ENCODE assay signal across 20 cellular contexts in the genomic region with DNA sequence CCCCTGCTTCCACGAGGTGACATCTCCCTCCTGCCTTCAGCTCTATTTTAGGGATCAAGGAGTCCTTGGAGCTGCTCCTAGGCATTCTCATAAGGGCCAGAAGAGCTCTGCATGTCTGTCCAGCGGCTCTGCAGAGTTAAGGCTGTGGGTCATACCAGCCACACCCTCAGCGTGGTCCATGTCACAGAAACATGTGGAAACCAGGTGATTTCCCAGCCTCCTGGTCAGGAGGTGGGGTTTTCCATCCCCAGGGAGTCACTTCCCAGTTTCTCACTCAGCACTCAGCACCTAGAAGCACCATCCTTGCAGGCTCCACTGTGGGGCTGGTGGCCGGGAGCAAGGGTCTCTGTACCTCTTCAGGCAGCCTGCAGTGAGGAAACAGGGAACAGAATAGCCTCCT. TPM values are rescaled to one million over a fixed set of nuclear protein-coding genes. Genes with fewer than 3 reads are reported as not detected.
DNase-seq lines count a peak whose midpoint lies in the region; ATAC-seq and TF ChIP-seq lines count a peak whose summit lies in the region.
"Had no signal": no experiment of that assay in that cellular context is flagged by ENCODE, and none has a peak within 500 bp of the region (broad histone marks: within the 10 kb centered on the region; RNA-seq: fewer than 3 reads in every experiment).

No MANE protein-coding gene starts in this region.

- ATAC-seq in IMR-90 (ENCODE audit: low read depth): no peak
- ATAC-seq in stimulated activated memory B cell treated with anti-CD40 and anti-IgM and Interleukin-4, amounts not matched to agents 10 μg/mL and 1 μg/mL and 100 μg/mL, for 72 hours: no peak
- no peak for ATAC-seq in HG02588 (IDR thresholded peaks at IDR 0.05; ENCODE audit: unreplicated experiment)
- no peak for ATAC-seq in HG03045 (IDR thresholded peaks at IDR 0.05; ENCODE audit: unreplicated experiment)
- ATAC-seq in body of pancreas: no peak
- ATAC-seq: T-cell had no signal

- H3K14ac ChIP-seq in IMR-90 (replicated peaks; ENCODE audit: low read depth, low read length): no peak overlapping the region

- WGBS in IMR-90 (ENCODE audit: extremely low coverage in 2 of 2, insufficient read length in 1 of 2), 2 experiments: no CpG with 5 or more reads among the region's 4 CpGs
- WGBS in body of pancreas, 2 donors: 74 to 100% methylated on average over 2 to 4 of the region's 4 CpGs

- intact Hi-C loops in IMR-90 (cut with micrococcal nuclease): no loop called here
- intact Hi-C loops in body of pancreas (cut with DNase I): no loop called here

- H3K4ac ChIP-seq in IMR-90 (ENCODE audit: low read depth, low read length): no peak overlapping the region; the same call in 1 of the 2 replicates

- no peaks in the 10 kb centered on the region; the same call in 1 of the 2 replicates for H4K20me1 ChIP-seq in IMR-90 (ENCODE audit: insufficient read depth, low read length)

- no TSS peak for BruUV-seq in IMR-90 (replicated peaks; lab: Mats Ljungman, UMichigan)

- H3K4me1 Mint-ChIP-seq in stimulated activated memory B cell treated with anti-CD40 and anti-IgM and Interleukin-4, amounts not matched to agents 10 μg/mL and 1 μg/mL and 100 μg/mL, for 72 hours: peaks cover 91% of the 10 kb centered on the region

- H3K9me1 ChIP-seq in IMR-90 (ENCODE audit: insufficient read depth, low read length): peaks cover 21% of the 10 kb centered on the region

- H2AK9ac ChIP-seq in IMR-90 (replicated peaks; ENCODE audit: low read depth, low read length, poor library complexity): no peak overlapping the region

- H3K36me3 Mint-ChIP-seq in stimulated activated memory B cell treated with anti-CD40 and anti-IgM and Interleukin-4, amounts not matched to agents 10 μg/mL and 1 μg/mL and 100 μg/mL, for 72 hours: peaks cover 31% of the 10 kb centered on the region
- H3K36me3 Mint-ChIP-seq: IgD-negative memory B cell had no signal

- no peak overlapping the region for H3K23ac ChIP-seq in IMR-90 (ENCODE audit: low read depth, low read length)

- peak overlapping the region; percentile 92 for H3K27ac Mint-ChIP-seq in stimulated activated memory B cell treated with anti-CD40 and anti-IgM and Interleukin-4, amounts not matched to agents 10 μg/mL and 1 μg/mL and 100 μg/mL, for 72 hours

- TF ChIP-seq CTCF in IMR-90 (conservative IDR thresholded peaks at IDR 0.05; ENCODE audit: low read depth, low read length) (no peak), body of pancreas (IDR thresholded peaks at IDR 0.05) (no peak)

- H2AFZ ChIP-seq in IMR-90 (replicated peaks; ENCODE audit: low read length, poor library complexity): no peak overlapping the region
- H2AFZ ChIP-seq: GM23248 had no signal

- no peak overlapping the region for H3K27ac ChIP-seq in IMR-90 (ENCODE audit: insufficient read depth, low read length)
- H3K27ac ChIP-seq in body of pancreas: no peak overlapping the region
- H3K27ac ChIP-seq: GM23248, SJCRH30 had no signal

- dilution Hi-C loops in IMR-90 (cut with HindIII; ENCODE audit: low sequenced_read_pairs, unreplicated experiment): no loop called here

- H3K79me1 ChIP-seq in IMR-90 (ENCODE audit: low read depth in 1 of 2, low read length in 2 of 2): no peaks in the 10 kb centered on the region

- H3K27me3 ChIP-seq in IMR-90 (ENCODE audit: control insufficient read depth, insufficient read depth, low read length) (no peaks in the 10 kb centered on the region), body of pancreas (no peaks in the 10 kb centered on the region)
- H3K27me3 ChIP-seq: SJCRH30 had no signal

- CTCF ChIA-PET in IMR-90 (lab: Yijun Ruan, JAX): no interaction called here

- H2BK5ac ChIP-seq in IMR-90 (ENCODE audit: low read depth, low read length, poor library complexity, severe bottlenecking): no peak overlapping the region

- H3K9me3 ChIP-seq in IMR-90 (ENCODE audit: control insufficient read depth, insufficient read depth, low read length) (no peaks in the 10 kb centered on the region), body of pancreas (no peaks in the 10 kb centered on the region)
- H3K9me3 ChIP-seq: BE2C, HAP-1, SJCRH30 had no signal

- TF ChIP-seq RAD21 in IMR-90 (IDR thresholded peaks at IDR 0.05; ENCODE audit: low read length): no peak

- TF ChIP-seq POLR2A in IMR-90 (IDR thresholded peaks at IDR 0.05; ENCODE audit: low read depth, low read length) (no peak), body of pancreas (IDR thresholded peaks at IDR 0.05) (no peak)

- POLR2A ChIA-PET in IMR-90 (lab: Charles Lee; ENCODE audit: unreplicated experiment): no interaction called here

- H3K9ac ChIP-seq in IMR-90 (ENCODE audit: low read depth, low read length): no peak overlapping the region
- H3K9ac ChIP-seq: GM23248 had no signal

- H3K27me3 Mint-ChIP-seq in stimulated activated memory B cell treated with anti-CD40 and anti-IgM and Interleukin-4, amounts not matched to agents 10 μg/mL and 1 μg/mL and 100 μg/mL, for 72 hours: no peaks in the 10 kb centered on the region
- H3K27me3 Mint-ChIP-seq: IgD-negative memory B cell, T-cell had no signal

- H4K91ac ChIP-seq in IMR-90 (ENCODE audit: insufficient read depth, low read depth, low read length): no peak overlapping the region

- no peak overlapping the region for H2BK20ac ChIP-seq in IMR-90 (ENCODE audit: low read depth, low read length)

- 0 out of 3 replicates have a peak overlapping the region, but pooled peaks have one; percentile 16 for H2BK15ac ChIP-seq in IMR-90 (ENCODE audit: low read depth, low read length)

- H2BK120ac ChIP-seq in IMR-90 (ENCODE audit: low read depth, low read length): no peak overlapping the region; the same call in 1 of the 2 replicates

- in situ Hi-C loops in IMR-90 (cut with MboI; ENCODE audit: low sequenced_read_pairs): no loop called here

- no peak overlapping the region for H3K56ac ChIP-seq in IMR-90 (ENCODE audit: extremely low read depth, insufficient read depth, low read length)

- H3K4me1 ChIP-seq in IMR-90 (ENCODE audit: control insufficient read depth, insufficient read depth, low read length): peaks cover 18% of the 10 kb centered on the region
- H3K4me1 ChIP-seq in body of pancreas: peaks cover 26% of the 10 kb centered on the region
- H3K4me1 ChIP-seq: HAP-1 had no signal

- no peaks in the 10 kb centered on the region for H3K36me3 ChIP-seq in IMR-90 (ENCODE audit: control insufficient read depth, insufficient read depth, low read length)
- H3K36me3 ChIP-seq in body of pancreas (replicated peaks in 1 of 2; ENCODE audit: insufficient read depth in 1 of 2, low read depth in 2 of 2): no peaks in the 10 kb centered on the region
- H3K36me3 ChIP-seq: BE2C, HAP-1, SJCRH30 had no signal

- H4K8ac ChIP-seq in IMR-90 (ENCODE audit: low read depth in 2 of 2, low read length in 2 of 2): no peak overlapping the region

- H4K5ac ChIP-seq in IMR-90 (ENCODE audit: low read depth, low read length): no peak overlapping the region

- no peak overlapping the region for H2AK5ac ChIP-seq in IMR-90 (ENCODE audit: low read depth, low read length)

- no peak overlapping the region for H3K4me3 ChIP-seq in IMR-90 (ENCODE audit: insufficient read depth, low read depth, low read length)
- H3K4me3 ChIP-seq in body of pancreas: no peak overlapping the region
- H3K4me3 ChIP-seq: GM23248, HAP-1, SJCRH30 had no signal

- no peaks in the 10 kb centered on the region for H3K9me3 Mint-ChIP-seq in stimulated activated memory B cell treated with anti-CD40 and anti-IgM and Interleukin-4, amounts not matched to agents 10 μg/mL and 1 μg/mL and 100 μg/mL, for 72 hours
- H3K9me3 Mint-ChIP-seq: IgD-negative memory B cell, T-cell had no signal

- H3K4me3 Mint-ChIP-seq in stimulated activated memory B cell treated with anti-CD40 and anti-IgM and Interleukin-4, amounts not matched to agents 10 μg/mL and 1 μg/mL and 100 μg/mL, for 72 hours: no peak overlapping the region

- H3K18ac ChIP-seq in IMR-90 (ENCODE audit: low read depth, low read length): no peak overlapping the region

- H3K4me2 ChIP-seq in IMR-90 (ENCODE audit: low read depth, low read length): no peak overlapping the region

- DNase-seq in CD1c-positive myeloid dendritic cell (ENCODE audit: extremely low spot score) (peak; percentile 42), IMR-90 (no peak), kidney tubule cell (ENCODE audit: low spot score) (peak; percentile 40), body of pancreas (no peak)
- DNase-seq: BE2C, GF-D8, GM23248, NCI-H1105 treated with DMSO at 0.1 percent for 48 hours, NCI-H2029 treated with DMSO at 0.1 percent for 48 hours, NCI-H226, NCI-H526, SJCRH30, T-cell had no signal

TF ChIP-seq in IMR-90, 13 proteins besides CTCF, POLR2A, EP300 and RAD21 (continues in another document):
- TF ChIP-seq, protein P1, sequence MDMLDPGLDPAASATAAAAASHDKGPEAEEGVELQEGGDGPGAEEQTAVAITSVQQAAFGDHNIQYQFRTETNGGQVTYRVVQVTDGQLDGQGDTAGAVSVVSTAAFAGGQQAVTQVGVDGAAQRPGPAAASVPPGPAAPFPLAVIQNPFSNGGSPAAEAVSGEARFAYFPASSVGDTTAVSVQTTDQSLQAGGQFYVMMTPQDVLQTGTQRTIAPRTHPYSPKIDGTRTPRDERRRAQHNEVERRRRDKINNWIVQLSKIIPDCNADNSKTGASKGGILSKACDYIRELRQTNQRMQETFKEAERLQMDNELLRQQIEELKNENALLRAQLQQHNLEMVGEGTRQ (IDR thresholded peaks at IDR 0.05; ENCODE audit: low read depth, low read length): no peak
- no peak for TF ChIP-seq NFE2L2 (IDR thresholded peaks at IDR 0.05; ENCODE audit: low read depth, low read length)
- TF ChIP-seq RFX5 (IDR thresholded peaks at IDR 0.05; ENCODE audit: low read depth, low read length): no peak
- TF ChIP-seq FOS (IDR thresholded peaks at IDR 0.05; ENCODE audit: low read depth, low read length): no peak
- no peak for TF ChIP-seq MAZ (IDR thresholded peaks at IDR 0.05; ENCODE audit: borderline replicate concordance, low read depth, low read length)
- no peak for TF ChIP-seq MAFK (IDR thresholded peaks at IDR 0.05; ENCODE audit: low read depth, low read length)
- TF ChIP-seq SMC3 (IDR thresholded peaks at IDR 0.05; ENCODE audit: low read depth, low read length): no peak
- no peak for TF ChIP-seq MXI1 (IDR thresholded peaks at IDR 0.05; ENCODE audit: borderline replicate concordance, low read depth, low read length)
- no peak for TF ChIP-seq CEBPB (IDR thresholded peaks at IDR 0.05; ENCODE audit: low read depth, low read length)

RNA-seq across cellular contexts. Expression of a gene that starts 1.4 kb away (rescaled TPM):
- total RNA-seq in IMR-90 (2012; rRNA removed): 4.3 and 5.0 TPM in 2 replicates
- 8.6 and 8.9 TPM in 2 replicates for polyA plus RNA-seq in IMR-90 (2012; rRNA removed)
- polyA plus RNA-seq in IMR-90 (2012; cell fraction: cytosol; rRNA removed): 6.3 and 11.9 TPM in 2 replicates
- polyA plus RNA-seq in IMR-90 (2012; cell fraction: nucleus; rRNA removed; ENCODE audit: low replicate concordance): 4.3 and 6.7 TPM in 2 replicates
- total RNA-seq in body of pancreas: 10 to 100 TPM; 13.7 to 28.7 TPM
- total RNA-seq: A673, OCI-LY7 had no signal

Comparison
In these comparisons a context has a peak if more than half of its experiments do, and no peak if none do; other contexts are left out.
1. DNase-seq: peak in CD1c-positive myeloid dendritic cell (single experiment) and kidney tubule cell (single experiment); none in IMR-90 (single experiment) and body of pancreas (0 of 4).